In genomic region chr16:23678430-23679273, GRCh38 we compare ENCODE assay signal across 8 cellular contexts. TPM values are rescaled to one million over a fixed set of nuclear protein-coding genes. Genes with fewer than 3 reads are reported as not detected.
A peak's percentile ranks its signal among the peaks of the same experiment; 100 is the strongest.
DNase-seq lines count a peak whose midpoint lies in the region; ATAC-seq and TF ChIP-seq lines count a peak whose summit lies in the region.

Gene PLK1, plus strand, starts transcription at chr16:23678889. Its CDS starts 44 bp downstream, at chr16:23678933.

- POLR2A ChIA-PET in Panc1 (lab: Charles Lee): no interaction called here
- POLR2A ChIA-PET in naive thymus-derived CD8-positive, alpha-beta T cell (lab: Charles Lee): no interaction called here

- peak within 1 kb of the TSS; percentile 68 to 77 for H3K4me3 ChIP-seq in Panc1 (ENCODE audit: low read depth in 2 of 2, low read length in 2 of 2)

- peak within 1 kb of the TSS; percentile 78 to 90 (median 86) for H3K4me3 Mint-ChIP-seq in naive thymus-derived CD8-positive, alpha-beta T cell

- H3K4me1 ChIP-seq in Panc1 (ENCODE audit: control insufficient read depth, insufficient read depth, low read length): peaks cover 29% of the 10 kb centered on the region

- peaks cover 7 to 19% (median 17%) of the 10 kb centered on the region in 4 donors for H3K4me1 Mint-ChIP-seq in naive thymus-derived CD8-positive, alpha-beta T cell

- CTCF ChIA-PET in Panc1 (lab: Charles Lee): interaction anchor here (0.6 kb wide), 1 partner anchor 48 kb away, joined by 3 read pairs; no protein-coding TSS in a partner anchor

- H3K36me3 ChIP-seq in Panc1 (ENCODE audit: control insufficient read depth, insufficient read depth, low read length): peaks cover 18% of the 10 kb centered on the region

- DNase-seq in DMS 273 treated with DMSO at 0.1 percent for 48 hours (lab: John Stamatoyannopoulos, UW) (peak; percentile 75), Panc1 (ENCODE audit: low read depth, low spot score) (peak; percentile 71), fibroblast of gingiva (ENCODE audit: low read depth) (peak; percentile 71)
- peak; percentile 90 to 91 for DNase-seq in activated T-cell treated with anti-CD3 and anti-CD28 coated beads, Interleukin-2, amount 50 U/mL, for 48 hours
- DNase-seq in naive thymus-derived CD8-positive, alpha-beta T cell: peak; percentile 34 to 75 (median 54)
- DNase-seq in stimulated activated naive CD4-positive, alpha-beta T cell (lab: John Stamatoyannopoulos, UW): peak; percentile 14 to 59 (median 54)

- no peak for TF ChIP-seq RAD21 in Ishikawa (IDR thresholded peaks at IDR 0.05; ENCODE audit: low read depth)

- no peaks in the 10 kb centered on the region for H3K27me3 ChIP-seq in Panc1 (ENCODE audit: control insufficient read depth, insufficient read depth, low read length)

- peaks cover 0 to 26% (median 4%) of the 10 kb centered on the region in 3 donors for H3K36me3 Mint-ChIP-seq in naive thymus-derived CD8-positive, alpha-beta T cell

- TF ChIP-seq CTCF in Panc1 (IDR thresholded peaks at IDR 0.05): no peak

- intact Hi-C loops in Panc1 (cut with micrococcal nuclease; ENCODE audit: unreplicated experiment): no loop called here

- ATAC-seq in GM21515 (IDR thresholded peaks at IDR 0.05; ENCODE audit: unreplicated experiment): peak; percentile 80
- ATAC-seq in Panc1: peak; percentile 96
- peak; percentile 98 to 100 for ATAC-seq in naive thymus-derived CD8-positive, alpha-beta T cell

- in situ Hi-C loops in Panc1 (cut with HindIII; ENCODE audit: low pct_unique_long_range_greater_than_20kb, low sequenced_read_pairs): no loop called here

- peaks cover 0 to 4% (median 0%) of the 10 kb centered on the region in 5 donors for H3K27me3 Mint-ChIP-seq in naive thymus-derived CD8-positive, alpha-beta T cell

- TSS peak; percentile 48 for BruUV-seq in Panc1 (replicated peaks; lab: Mats Ljungman, UMichigan)

- H3K9me3 Mint-ChIP-seq in naive thymus-derived CD8-positive, alpha-beta T cell: no peaks in the 10 kb centered on the region

- TF ChIP-seq EP300 in Ishikawa (IDR thresholded peaks at IDR 0.05; ENCODE audit: borderline replicate concordance): no peak; the same call in 1 of the 2 replicates

- H3K9me3 ChIP-seq in Panc1 (ENCODE audit: control insufficient read depth, insufficient read depth, low read depth, low read length): no peaks in the 10 kb centered on the region

- H3K27ac Mint-ChIP-seq in naive thymus-derived CD8-positive, alpha-beta T cell: peak within 1 kb of the TSS in 7 of 10 donors; percentile 20 to 76 (median 56)

- H3K27ac ChIP-seq in Panc1 (ENCODE audit: low read length): peak within 1 kb of the TSS; percentile 96

TF ChIP-seq in Ishikawa, 13 proteins besides CTCF, POLR2A, EP300 and RAD21:
- TF ChIP-seq FOXM1 (IDR thresholded peaks at IDR 0.05; ENCODE audit: borderline replicate concordance, low read depth) (peak; percentile 99), CREB1 (IDR thresholded peaks at IDR 0.05; ENCODE audit: low read depth) (0 out of 2 replicates have a peak, but pooled peaks have one; percentile 31), REST (IDR thresholded peaks at IDR 0.05; ENCODE audit: low read depth) (no peak), EGR1 (IDR thresholded peaks at IDR 0.05) (no peak), ZBTB7A (IDR thresholded peaks at IDR 0.05; ENCODE audit: low read depth) (no peak), NFIC (IDR thresholded peaks at IDR 0.05) (peak; percentile 7), TAF1 (IDR thresholded peaks at IDR 0.05; ENCODE audit: low read depth) (peak; percentile 69), YY1 (IDR thresholded peaks at IDR 0.05; ENCODE audit: low read depth) (peak; percentile 24; the same call in 1 of the 2 replicates), MAX (IDR thresholded peaks at IDR 0.05) (peak; percentile 89), CEBPB (IDR thresholded peaks at IDR 0.05) (no peak; the same call in 1 of the 2 replicates), TEAD4 (IDR thresholded peaks at IDR 0.05) (no peak), TCF12 (IDR thresholded peaks at IDR 0.05; ENCODE audit: low read depth) (peak; percentile 45; the same call in 1 of the 2 replicates), USF1 (IDR thresholded peaks at IDR 0.05) (peak; percentile 73)

RNA-seq across cellular contexts. Expression of gene PLK1, which starts in this region (rescaled TPM):
- 94.8 TPM for total RNA-seq in Panc1 (2021; ENCODE audit: unreplicated experiment)
- polyA plus RNA-seq in Panc1 (2012; ENCODE audit: insufficient read length): 70.1 TPM
- total RNA-seq in naive thymus-derived CD8-positive, alpha-beta T cell: 1 to 10 TPM; 2.5 to 3.2 TPM
- polyA plus RNA-seq in naive thymus-derived CD8-positive, alpha-beta T cell: not detected

Comparison
In these comparisons a context has a peak if more than half of its experiments do, and no peak if none do; other contexts are left out.
1. Peak in every context shown above with its lines: DNase-seq, ATAC-seq, H3K4me3 ChIP-seq and H3K27ac ChIP-seq.
2. RNA of gene PLK1 (total RNA-seq): 94.8 TPM in Panc1 (single experiment); 2.5 to 3.2 TPM in naive thymus-derived CD8-positive, alpha-beta T cell; every median in the first group is over 10 times any median in the second.